Comparison of ENCODE assay signal across 23 cellular contexts in the genomic region with DNA sequence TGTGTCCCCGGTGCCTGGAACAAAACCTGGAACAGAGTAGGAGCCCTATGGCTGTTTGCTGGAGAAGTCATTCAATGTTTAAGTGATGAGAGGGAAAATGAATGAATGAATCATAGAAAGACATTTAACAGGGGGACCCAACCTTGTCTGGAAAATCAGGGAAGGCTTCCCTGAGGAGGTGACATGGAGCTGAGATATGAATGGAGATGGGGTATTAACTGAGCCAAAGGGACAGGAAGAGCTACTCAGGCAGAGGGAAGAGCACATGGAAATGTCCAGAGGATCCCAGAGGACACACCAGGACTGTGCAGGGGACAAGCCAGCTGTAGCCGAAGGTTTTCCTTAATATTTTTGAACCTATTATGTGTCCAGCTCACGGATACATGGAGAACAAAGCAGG.
"Had no signal": no experiment of that assay in that cellular context is flagged by ENCODE, and none has a peak within 500 bp of the region (broad histone marks: within the 10 kb centered on the region; RNA-seq: fewer than 3 reads in every experiment).

No MANE protein-coding gene starts in this region.

- H3K4me1 ChIP-seq: prostate gland, uterus had no signal

- H3K4me1 Mint-ChIP-seq: activated B cell treated with CpG ODN at 0.5 μM for 24 hours; activated CD4-positive, alpha-beta memory T cell treated with anti-CD3 and anti-CD28 coated beads, Interleukin-2, amount 10 ng/mL, durations not matched to agents 7 days and 5 days; activated naive CD4-positive, alpha-beta T cell treated with anti-CD3 and anti-CD28 coated beads, Interleukin-2, amount 50 U/mL, for 24 hours; immature natural killer cell; natural killer cell had no signal

- H3K27me3 ChIP-seq: body of pancreas, foreskin keratinocyte, neutrophil, ovary, tibial nerve, uterus had no signal

- H3K36me3 ChIP-seq: lower lobe of right lung, neutrophil, ovary, prostate gland, spleen, tibial nerve, uterus had no signal

- H3K36me3 Mint-ChIP-seq: activated naive CD4-positive, alpha-beta T cell treated with anti-CD3 and anti-CD28 coated beads, Interleukin-2, amount 50 U/mL, for 24 hours; immature natural killer cell; natural killer cell had no signal

- H3K4me3 ChIP-seq: body of pancreas, lower lobe of right lung, ovary, prostate gland, spleen, tibial nerve, uterus had no signal

- DNase-seq: activated B cell treated with CpG ODN at 0.5 μM for 24 hours; activated CD4-positive, alpha-beta memory T cell treated with anti-CD3 and anti-CD28 coated beads, Interleukin-2, amount 10 ng/mL, durations not matched to agents 7 days and 5 days; activated CD4-positive, alpha-beta T cell treated with anti-CD3 and anti-CD28 coated beads for 48 hours; activated effector memory CD4-positive, alpha-beta T cell treated with anti-CD3 and anti-CD28 coated beads, Interleukin-2, amount 50 U/mL, for 16 hours; activated T-cell treated with anti-CD3 and anti-CD28 coated beads, Interleukin-2, amount 50 U/mL, for 72 hours; anterior cingulate cortex; foreskin keratinocyte; immature natural killer cell; lower lobe of right lung; midbrain; natural killer cell; ovary; spleen; stimulated activated CD4-positive, alpha-beta T cell treated with anti-CD3 and anti-CD28 coated beads, Interleukin-4, amount 100 ng/mL, for 1 hour; stimulated activated naive CD8-positive, alpha-beta T cell treated with anti-CD3 and anti-CD28 coated beads, Interleukin-15, Interleukin-2, amounts not matched to agents 100 U/mL and 50 U/mL, for 24 hours; substantia nigra; T-helper 17 cell; uterus had no signal

- H3K27ac Mint-ChIP-seq: activated B cell treated with CpG ODN at 0.5 μM for 24 hours; activated CD4-positive, alpha-beta memory T cell treated with anti-CD3 and anti-CD28 coated beads, Interleukin-2, amount 10 ng/mL, durations not matched to agents 7 days and 5 days; activated T-cell treated with anti-CD3 and anti-CD28 coated beads, Interleukin-2, amount 50 U/mL, for 72 hours; natural killer cell; T-helper 17 cell had no signal

- H3K9me3 ChIP-seq: body of pancreas, lower lobe of right lung, neutrophil, ovary, prostate gland, spleen, tibial nerve, uterus had no signal

- H3K4me3 Mint-ChIP-seq: activated B cell treated with CpG ODN at 0.5 μM for 24 hours; activated CD4-positive, alpha-beta memory T cell treated with anti-CD3 and anti-CD28 coated beads, Interleukin-2, amount 10 ng/mL, durations not matched to agents 7 days and 5 days; activated naive CD4-positive, alpha-beta T cell treated with anti-CD3 and anti-CD28 coated beads, Interleukin-2, amount 50 U/mL, for 24 hours; activated T-cell treated with anti-CD3 and anti-CD28 coated beads, Interleukin-2, amount 50 U/mL, for 72 hours; immature natural killer cell; natural killer cell; T-helper 17 cell had no signal

- H3K27ac ChIP-seq: body of pancreas, foreskin keratinocyte, lower lobe of right lung, neutrophil, ovary, prostate gland, spleen, tibial nerve, uterus had no signal

- H3K9me3 Mint-ChIP-seq: activated B cell treated with CpG ODN at 0.5 μM for 24 hours; activated CD4-positive, alpha-beta memory T cell treated with anti-CD3 and anti-CD28 coated beads, Interleukin-2, amount 10 ng/mL, durations not matched to agents 7 days and 5 days; activated naive CD4-positive, alpha-beta T cell treated with anti-CD3 and anti-CD28 coated beads, Interleukin-2, amount 50 U/mL, for 24 hours; activated T-cell treated with anti-CD3 and anti-CD28 coated beads, Interleukin-2, amount 50 U/mL, for 72 hours; natural killer cell had no signal
